11 cellular contexts compared by ENCODE assay signal in genomic region chr4:138090918-138091659, GRCh38.
A peak's percentile ranks its signal among the peaks of the same experiment; 100 is the strongest.
DNase-seq lines count a peak whose midpoint lies in the region; ATAC-seq and TF ChIP-seq lines count a peak whose summit lies in the region.
"Had no signal": no experiment of that assay in that cellular context is flagged by ENCODE, and none has a peak within 500 bp of the region (broad histone marks: within the 10 kb centered on the region; RNA-seq: fewer than 3 reads in every experiment).

No MANE protein-coding gene starts in this region.

- H3K27me3 ChIP-seq in mammary epithelial cell (ENCODE audit: insufficient read depth, low read length) (no peaks in the 10 kb centered on the region), breast epithelium (no peaks in the 10 kb centered on the region), PC-3 (ENCODE audit: low read length) (no peaks in the 10 kb centered on the region), tibial artery (no peaks in the 10 kb centered on the region)

- H3K9me3 ChIP-seq in mammary epithelial cell (replicated peaks; ENCODE audit: insufficient read depth, low read length) (no peaks in the 10 kb centered on the region), breast epithelium (no peaks in the 10 kb centered on the region), PC-3 (ENCODE audit: low read length) (no peaks in the 10 kb centered on the region), tibial artery (no peaks in the 10 kb centered on the region)
- H3K9me3 ChIP-seq: mucosa of descending colon had no signal

- in situ Hi-C loops in mammary epithelial cell (cut with MboI; ENCODE audit: low sequenced_read_pairs in 2 of 2) = loop anchor here in 1 of 2 donors (25.0 kb wide), 1 partner anchor 279 kb away; no protein-coding TSS in a partner anchor

- BruUV-seq in mammary epithelial cell (replicated peaks; lab: Mats Ljungman, UMichigan) (no TSS peak), PC-3 (replicated peaks; lab: Mats Ljungman, UMichigan) (no TSS peak)

- no peak overlapping the region for H3K27ac ChIP-seq in mammary epithelial cell (ENCODE audit: insufficient read depth, low read depth, low read length)
- no peak overlapping the region for H3K27ac ChIP-seq in breast epithelium
- no peak overlapping the region for H3K27ac ChIP-seq in PC-3 (ENCODE audit: low read length)
- H3K27ac ChIP-seq in tibial artery = peak overlapping the region; percentile 22 to 23

- TF ChIP-seq CTCF in mammary epithelial cell (conservative IDR thresholded peaks at IDR 0.05 in 1 of 2, IDR thresholded peaks at IDR 0.05 in 1 of 2; ENCODE audit: extremely low read depth in 1 of 2, insufficient read depth in 1 of 2, low read depth in 1 of 2, low read length in 2 of 2) = no peak
- TF ChIP-seq CTCF in breast epithelium (IDR thresholded peaks at IDR 0.05) = no peak
- TF ChIP-seq CTCF in PC-3 (conservative IDR thresholded peaks at IDR 0.05; ENCODE audit: low read depth, low read length) = no peak
- TF ChIP-seq CTCF in tibial artery (IDR thresholded peaks at IDR 0.05) = no peak

- peak overlapping the region; percentile 74 for H3K4me2 ChIP-seq in mammary epithelial cell (ENCODE audit: insufficient read depth, low read depth, low read length)
- H3K4me2 ChIP-seq in PC-3 (ENCODE audit: low read length) = peak overlapping the region; percentile 83

- dilution Hi-C loops in mammary epithelial cell (cut with HindIII; ENCODE audit: low sequenced_read_pairs) = no loop called here

- no peak for ATAC-seq in PC-3
- no peak for ATAC-seq in activated CD4-positive, CD25-positive, alpha-beta regulatory T cell treated with anti-CD3 and anti-CD28 coated beads, Interleukin-2, amount 50 U/mL, for 24 hours

- no peak overlapping the region for H3K4me3 ChIP-seq in mammary epithelial cell (replicated peaks in 1 of 3; ENCODE audit: insufficient read depth in 1 of 3, low read depth in 2 of 3, low read length in 3 of 3)
- H3K4me3 ChIP-seq in breast epithelium = no peak overlapping the region
- H3K4me3 ChIP-seq in PC-3 (ENCODE audit: low read length) = peak overlapping the region; percentile 34; the same call in 1 of the 2 replicates
- H3K4me3 ChIP-seq in tibial artery = peak overlapping the region in 1 of 2 donors; percentile 40
- H3K4me3 ChIP-seq: mucosa of descending colon had no signal

- no peaks in the 10 kb centered on the region for H3K36me3 ChIP-seq in mammary epithelial cell (ENCODE audit: insufficient read depth, low read length)
- H3K36me3 ChIP-seq in breast epithelium = no peaks in the 10 kb centered on the region
- no peaks in the 10 kb centered on the region for H3K36me3 ChIP-seq in PC-3 (ENCODE audit: low read depth, low read length)
- H3K36me3 ChIP-seq in tibial artery = no peaks in the 10 kb centered on the region

- H3K9ac ChIP-seq in mammary epithelial cell (ENCODE audit: insufficient read depth, low read length) (no peak overlapping the region), PC-3 (ENCODE audit: low read length) (no peak overlapping the region)

- H3K79me2 ChIP-seq in mammary epithelial cell (ENCODE audit: insufficient read depth, low read length) (no peaks in the 10 kb centered on the region), PC-3 (ENCODE audit: low read length) (no peaks in the 10 kb centered on the region)

- 59% methylated on average over 5 of the region's 5 CpGs for WGBS in mammary epithelial cell (ENCODE audit: low coverage, missing lambda C conversion rate)

- H3F3A ChIP-seq in PC-3 (ENCODE audit: low read length, unreplicated experiment) = no peaks in the 10 kb centered on the region

- CTCF ChIA-PET in mammary epithelial cell (lab: Charles Lee; ENCODE audit: low non-redundant PET) (interaction anchor here (0.5 to 1.1 kb wide), 6 partner anchors 46 to 967 kb away, joined by 3 to 9 read pairs (median 4); no protein-coding TSS in a partner anchor), PC-3 (lab: Charles Lee) (interaction anchor here (0.7 to 2.2 kb wide), 4 partner anchors 56 to 780 kb away, joined by 3 to 24 read pairs (median 4); no protein-coding TSS in a partner anchor)

- no peak for DNase-seq in mammary epithelial cell
- no peak for DNase-seq in breast epithelium (ENCODE audit: low spot score in 2 of 2)
- DNase-seq in PC-3 = no peak
- DNase-seq in iris pigment epithelial cell (ENCODE audit: low read depth) = peak; percentile 10
- no peak for DNase-seq in tibial artery
- DNase-seq in NCI-H1048 (lab: John Stamatoyannopoulos, UW) = no peak
- no peak for DNase-seq in NK-92 (lab: John Stamatoyannopoulos, UW; ENCODE audit: unreplicated experiment)
- DNase-seq: activated CD4-positive, CD25-positive, alpha-beta regulatory T cell; activated CD8-positive, alpha-beta memory T cell treated with anti-CD3 and anti-CD28 coated beads for 24 hours had no signal

- TF ChIP-seq POLR2A in breast epithelium (IDR thresholded peaks at IDR 0.05) = no peak

- H4K20me1 ChIP-seq in mammary epithelial cell (ENCODE audit: insufficient read depth, low read length) (no peaks in the 10 kb centered on the region), PC-3 (ENCODE audit: low read length) (no peaks in the 10 kb centered on the region)

- H2AFZ ChIP-seq in mammary epithelial cell (ENCODE audit: low read depth, low read length) = peak overlapping the region; percentile 77
- H2AFZ ChIP-seq in PC-3 (ENCODE audit: low read length) = peak overlapping the region; percentile 87

- no peaks in the 10 kb centered on the region for H3K9me2 ChIP-seq in PC-3 (replicated peaks; ENCODE audit: low read length)

- intact Hi-C loops in mammary epithelial cell (cut with micrococcal nuclease) (loop anchor here (1.0 to 10.0 kb wide), 9 partner anchors 56 to 781 kb away; no protein-coding TSS in a partner anchor), breast epithelium (cut with DNase I; ENCODE audit: low total_unique reads) (no loop called here), PC-3 (cut with micrococcal nuclease) (loop anchor here (1.0 to 5.0 kb wide), 4 partner anchors 56 to 431 kb away; no protein-coding TSS in a partner anchor), tibial artery (cut with DNase I; ENCODE audit: low total_unique reads) (loop anchor here (5.0 to 10.0 kb wide), 2 partner anchors 59 to 966 kb away; no protein-coding TSS in a partner anchor)

- H3K4me1 ChIP-seq in mammary epithelial cell (ENCODE audit: insufficient read depth, low read length) (peaks cover 5% of the 10 kb centered on the region), breast epithelium (no peaks in the 10 kb centered on the region), PC-3 (ENCODE audit: insufficient read depth, low read length) (peaks cover 4% of the 10 kb centered on the region; the same call in 1 of the 2 replicates), tibial artery (peaks cover 0 to 36% (median 17%) of the 10 kb centered on the region in 4 donors)

- POLR2A ChIA-PET in PC-3 (lab: Charles Lee; ENCODE audit: unreplicated experiment) = no interaction called here

Comparison
In these comparisons a context has a peak if more than half of its experiments do, and no peak if none do; other contexts are left out.
1. H3K27ac ChIP-seq: peak in tibial artery (2 of 2); none in mammary epithelial cell (single experiment), breast epithelium (0 of 2) and PC-3 (single experiment).